1 cellular context compared by ENCODE assay signal in the genomic region with DNA sequence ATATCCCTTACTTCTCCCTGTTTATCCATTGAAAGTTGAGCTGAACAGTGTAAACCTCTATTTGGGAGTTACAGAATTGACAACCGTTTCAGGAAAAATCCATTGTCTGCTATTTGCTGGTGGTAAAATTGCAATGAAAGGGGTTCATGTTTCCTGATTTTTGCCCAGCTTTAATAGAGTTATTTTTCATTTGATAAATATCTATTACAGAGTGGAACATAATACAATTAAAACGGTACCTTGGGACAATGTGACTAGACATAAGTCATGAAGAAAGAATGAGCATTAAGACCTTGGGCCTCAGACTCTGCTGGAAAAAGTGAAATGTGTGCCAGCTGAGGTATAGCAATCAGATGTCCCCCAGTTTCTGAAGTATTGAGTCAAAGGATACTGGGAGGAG.
TF ChIP-seq lines count a peak whose summit lies in the region.

No MANE protein-coding gene starts in this region.

TF ChIP-seq in SK-N-SH treated with all-trans-retinoic acid at 6 μM for 48 hours, 23 proteins besides CTCF, POLR2A, EP300 and RAD21 (continued from another document):
- TF ChIP-seq TOX (CRISPR knock-in tag; IDR thresholded peaks at IDR 0.05; ENCODE audit: borderline replicate concordance), result no peak
